In genomic region chr4:124708517-124709300, GRCh38 we compare ENCODE assay signal across 11 cellular contexts. TPM values are rescaled to one million over a fixed set of nuclear protein-coding genes. Genes with fewer than 3 reads are reported as not detected.
A peak's percentile ranks its signal among the peaks of the same experiment; 100 is the strongest.
DNase-seq lines count a peak whose midpoint lies in the region; ATAC-seq and TF ChIP-seq lines count a peak whose summit lies in the region.
"Had no signal": no experiment of that assay in that cellular context is flagged by ENCODE, and none has a peak within 500 bp of the region (broad histone marks: within the 10 kb centered on the region; RNA-seq: fewer than 3 reads in every experiment).

No MANE protein-coding gene starts in this region.

- H3K23ac ChIP-seq in mesenchymal stem cell (ENCODE audit: low read length in 2 of 2) = no peak overlapping the region

- H3K4me2 ChIP-seq in mesenchymal stem cell (ENCODE audit: low read length, poor library complexity, severe bottlenecking) = peak overlapping the region; percentile 56

- H3K27ac Mint-ChIP-seq in brain = peak overlapping the region; percentile 32 to 86 (median 48)

- peaks cover 65% of the 10 kb centered on the region for H3K4me1 Mint-ChIP-seq in brain

- intact Hi-C loops in spleen (cut with DNase I; ENCODE audit: low total_unique reads) = no loop called here

- no peak overlapping the region for H4K91ac ChIP-seq in mesenchymal stem cell (ENCODE audit: low read length)

- no peak overlapping the region for H2BK15ac ChIP-seq in mesenchymal stem cell (ENCODE audit: low read depth, poor library complexity, severe bottlenecking)

- ATAC-seq in HG03045 (IDR thresholded peaks at IDR 0.05; ENCODE audit: unreplicated experiment) = no peak
- ATAC-seq: pancreas had no signal

- H3K27me3 Mint-ChIP-seq in brain = peaks cover 3% of the 10 kb centered on the region

- H2AK5ac ChIP-seq in mesenchymal stem cell (ENCODE audit: low read length, severe bottlenecking) = no peak overlapping the region

- H3K9ac ChIP-seq in mesenchymal stem cell (ENCODE audit: low read length) = peak overlapping the region; percentile 94

- H3K4ac ChIP-seq in mesenchymal stem cell (ENCODE audit: low read depth in 1 of 2, low read length in 2 of 2) = no peak overlapping the region

- H3K9me3 Mint-ChIP-seq in brain = peaks cover 0 to 7% (median 0%) of the 10 kb centered on the region in 5 experiments

- H3K9me3 ChIP-seq in AG04450 (ENCODE audit: control insufficient read depth, insufficient read depth, low read length) (no peaks in the 10 kb centered on the region; the same call in 1 of the 2 replicates), mesenchymal stem cell (ENCODE audit: control insufficient read depth, low read length) (no peaks in the 10 kb centered on the region), spleen (no peaks in the 10 kb centered on the region)
- H3K9me3 ChIP-seq: pancreas had no signal

- no peak overlapping the region for H4K8ac ChIP-seq in mesenchymal stem cell (ENCODE audit: low read length)

- H3K4me3 Mint-ChIP-seq in brain = no peak overlapping the region

- peaks cover 0 to 17% of the 10 kb centered on the region in 2 experiments for H3K36me3 ChIP-seq in mesenchymal stem cell (ENCODE audit: control insufficient read depth in 1 of 2, insufficient read depth in 2 of 2, low read depth in 1 of 2, low read length in 2 of 2)
- no peaks in the 10 kb centered on the region for H3K36me3 ChIP-seq in spleen
- H3K36me3 ChIP-seq: pancreas had no signal

- no peak overlapping the region for H3K14ac ChIP-seq in mesenchymal stem cell (ENCODE audit: low read length in 2 of 2)

- H3K27me3 ChIP-seq in AG04450 (ENCODE audit: control insufficient read depth, insufficient read depth, low read length) (no peaks in the 10 kb centered on the region), mesenchymal stem cell (ENCODE audit: control insufficient read depth in 1 of 2, insufficient read depth in 1 of 2, low read length in 2 of 2) (no peaks in the 10 kb centered on the region), spleen (replicated peaks in 1 of 7) (peaks cover 0 to 24% (median 0%) of the 10 kb centered on the region in 7 donors)
- H3K27me3 ChIP-seq: pancreas had no signal

- peaks cover 50% of the 10 kb centered on the region for H3K36me3 Mint-ChIP-seq in brain

- no peak overlapping the region for H2AFZ ChIP-seq in mesenchymal stem cell (ENCODE audit: low read depth, low read length)

- CTCF ChIA-PET in AG04450 (lab: Charles Lee) = no interaction called here

- H3K4me1 ChIP-seq in mesenchymal stem cell (ENCODE audit: control insufficient read depth, insufficient read depth, low read depth, low read length) = peaks cover 6% of the 10 kb centered on the region
- peaks cover 6 to 51% (median 28%) of the 10 kb centered on the region in 6 donors for H3K4me1 ChIP-seq in spleen

- H3K27ac ChIP-seq in AG04450 (ENCODE audit: low read depth, low read length) = no peak overlapping the region
- no peak overlapping the region for H3K27ac ChIP-seq in mesenchymal stem cell (ENCODE audit: low read length, poor library complexity, severe bottlenecking)
- H3K27ac ChIP-seq in spleen = no peak overlapping the region
- H3K27ac ChIP-seq: pancreas had no signal

- H2BK120ac ChIP-seq in mesenchymal stem cell (ENCODE audit: low read depth, low read length) = no peak overlapping the region

- TF ChIP-seq POLR2A in spleen (IDR thresholded peaks at IDR 0.05) = no peak

- 100% methylated on average over 1 of the region's 1 CpG for WGBS in mesenchymal stem cell
- 78 to 95% (median 93%) methylated on average over 1 of the region's 1 CpG for WGBS in spleen, 5 donors

- POLR2A ChIA-PET in AG04450 (lab: Yijun Ruan, JAX) = no interaction called here

- TF ChIP-seq CTCF in AG04450 (IDR thresholded peaks at IDR 0.05; ENCODE audit: low read depth, low read length) (no peak), brain (conservative IDR thresholded peaks at IDR 0.05) (no peak), spleen (IDR thresholded peaks at IDR 0.05 in 8 of 11, conservative IDR thresholded peaks at IDR 0.05 in 3 of 11) (no peak)

- H3K79me1 ChIP-seq in mesenchymal stem cell (replicated peaks; ENCODE audit: low read length, poor library complexity, severe bottlenecking) = no peaks in the 10 kb centered on the region

- H3K4me3 ChIP-seq in AG04450 (ENCODE audit: low read depth, low read length) (peak overlapping the region; percentile 87), mesenchymal stem cell (ENCODE audit: insufficient read depth in 1 of 2, low read depth in 1 of 2, low read length in 2 of 2) (peak overlapping the region in 1 of 2 experiments; percentile 93), spleen (no peak overlapping the region)
- H3K4me3 ChIP-seq: pancreas had no signal

- no peak overlapping the region for H2BK12ac ChIP-seq in mesenchymal stem cell (ENCODE audit: low read length in 2 of 2)

- H2BK5ac ChIP-seq in mesenchymal stem cell (ENCODE audit: low read depth, low read length, poor library complexity, severe bottlenecking) = no peak overlapping the region

- no peak overlapping the region for H3K18ac ChIP-seq in mesenchymal stem cell (ENCODE audit: low read depth in 1 of 2, low read length in 2 of 2)

- no peak for DNase-seq in AG04450 (ENCODE audit: low read depth, low spot score)
- peak; percentile 41 for DNase-seq in LHCN-M2 (ENCODE audit: low read depth)
- DNase-seq in mesenchymal stem cell = peak; percentile 43
- DNase-seq in retina = no peak
- no peak for DNase-seq in spleen
- no peak for DNase-seq in NOMO-1 treated with DMSO at 0.1 percent for 48 hours (lab: John Stamatoyannopoulos, UW; ENCODE audit: unreplicated experiment)
- DNase-seq: C1 segment of cervical spinal cord, cortex of kidney, pancreas had no signal

RNA-seq across cellular contexts. Expression of gene ANKRD50, which starts 3.8 kb away (rescaled TPM):
- polyA plus RNA-seq in AG04450 (2011; rRNA removed) (16.7 and 21.2 TPM in 2 replicates), brain (ENCODE audit: insufficient read depth, low read depth, low replicate concordance) (7.0 TPM), spleen (1 to 10 TPM in 1 of 3 donors, under 1 TPM in 2; 0.52 to 1.2 (median 0.85) TPM)
- 41.2 and 77.5 TPM in 2 replicates for polyA minus RNA-seq in AG04450 (2011; rRNA and poly(A)+ RNA removed)
- total RNA-seq in LHCN-M2 (2014; rRNA removed) (13.0 and 16.3 TPM in 2 replicates), spleen (10 to 100 TPM in 4 of 7 donors, 1 to 10 TPM in 3; 7.2 to 11.9 (median 10.5) TPM)
- 5.4 TPM for polyA plus RNA-seq in LHCN-M2 (2012)
- polyA plus RNA-seq in mesenchymal stem cell (2013, experiment 1 of 2) = 15.1 TPM
- 14.8 TPM for polyA plus RNA-seq in mesenchymal stem cell (2013, experiment 2 of 2)

Comparison
In these comparisons a context has a peak if more than half of its experiments do, and no peak if none do; other contexts are left out.
1. DNase-seq: peak in LHCN-M2 (single experiment) and mesenchymal stem cell (single experiment); none in AG04450 (single experiment), retina (single experiment), spleen (single experiment) and NOMO-1 treated with DMSO at 0.1 percent for 48 hours (single experiment).